11 cellular contexts compared by ENCODE assay signal in the genomic region with DNA sequence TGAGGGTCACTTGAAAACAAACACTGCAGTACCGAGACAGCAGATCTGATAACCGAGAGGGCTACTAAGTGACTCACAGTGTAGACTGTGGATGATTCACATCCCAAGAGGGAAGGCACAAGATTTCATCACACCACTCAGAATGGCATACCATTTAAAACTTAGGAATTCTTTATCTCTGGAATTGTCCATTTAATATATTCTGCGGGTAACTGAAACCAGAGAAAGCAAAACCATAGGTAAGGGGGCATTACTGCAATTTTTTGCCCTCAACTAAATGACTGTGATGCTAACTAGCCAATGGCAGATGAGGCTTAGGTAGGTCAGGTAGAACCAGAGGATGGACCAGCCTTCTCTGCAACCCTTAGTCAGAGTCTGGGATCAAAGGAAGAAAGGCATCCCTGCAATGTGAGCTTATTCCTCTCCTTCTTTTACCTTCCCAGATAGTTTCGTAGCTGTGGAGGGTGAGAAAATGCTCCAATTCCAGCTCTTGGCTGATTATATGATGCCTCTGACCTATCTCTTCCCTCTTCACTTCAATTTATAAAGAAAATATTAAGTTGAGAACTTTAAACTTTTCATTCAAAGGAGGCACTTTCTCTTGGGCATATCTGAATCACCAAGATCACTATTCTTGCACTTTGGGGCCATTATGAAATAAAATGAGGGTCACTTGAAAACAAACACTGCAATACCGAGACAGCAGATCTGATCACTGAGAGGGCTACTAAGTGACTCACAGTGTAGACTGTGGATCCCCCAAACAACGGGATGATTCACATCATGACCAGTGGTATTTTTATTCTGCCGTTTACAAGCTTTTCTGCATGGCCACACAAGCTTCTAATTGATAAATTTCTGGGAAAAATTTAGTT. TPM values are rescaled to one million over a fixed set of nuclear protein-coding genes. Genes with fewer than 3 reads are reported as not detected.
DNase-seq lines count a peak whose midpoint lies in the region; ATAC-seq, FAIRE-seq and TF ChIP-seq lines count a peak whose summit lies in the region.
"Had no signal": no experiment of that assay in that cellular context is flagged by ENCODE, and none has a peak within 500 bp of the region (broad histone marks: within the 10 kb centered on the region; RNA-seq: fewer than 3 reads in every experiment).

No MANE protein-coding gene starts in this region.

- H3K27ac Mint-ChIP-seq in effector memory CD8-positive, alpha-beta T cell, result no peak overlapping the region
- H3K27ac Mint-ChIP-seq: activated naive CD4-positive, alpha-beta T cell treated with anti-CD3 and anti-CD28 coated beads, Interleukin-2, amount 50 U/mL, for 72 hours had no signal

- no peak overlapping the region for H3K4me3 Mint-ChIP-seq in effector memory CD8-positive, alpha-beta T cell

- H3F3A ChIP-seq in SK-N-SH (replicated peaks; ENCODE audit: insufficient read depth), result peaks cover 40% of the 10 kb centered on the region

- H4K20me1 ChIP-seq in SK-N-SH (ENCODE audit: insufficient read depth), result no peaks in the 10 kb centered on the region

- H3K4me1 ChIP-seq in SK-N-SH (ENCODE audit: control insufficient read depth in 1 of 2, insufficient read depth in 2 of 2, low read depth in 1 of 2, low read length in 1 of 2), result peaks cover 4 to 21% of the 10 kb centered on the region in 2 experiments
- peaks cover 5 to 24% (median 6%) of the 10 kb centered on the region in 3 donors for H3K4me1 ChIP-seq in pancreas

- H3K4me2 ChIP-seq in SK-N-SH, result peak overlapping the region; percentile 67

- CTCF ChIA-PET in SK-N-SH (lab: Yijun Ruan, JAX), result interaction anchor here (1.5 kb wide), 1 partner anchor 67 kb away, joined by 5 read pairs; no protein-coding TSS in a partner anchor

- H3K9me3 ChIP-seq in SK-N-SH (no peaks in the 10 kb centered on the region), pancreas (no peaks in the 10 kb centered on the region)

- POLR2A ChIA-PET in SK-N-SH (lab: Yijun Ruan, JAX), result no interaction called here

- TF ChIP-seq RAD21 in SK-N-SH (IDR thresholded peaks at IDR 0.05; ENCODE audit: low read length), result no peak

- ATAC-seq in pancreas, result peak in 3 of 4 donors; percentile 55 to 82 (median 64)
- no peak for ATAC-seq in effector memory CD8-positive, alpha-beta T cell (replicated peaks)

- 9% methylated on average over 7 of the region's 7 CpGs for WGBS in SK-N-SH (ENCODE audit: low lambda C conversion rate)
- 76 to 82% methylated on average over 7 of the region's 7 CpGs for WGBS in pancreas, 2 donors

- TF ChIP-seq CTCF in SK-N-SH (IDR thresholded peaks at IDR 0.05) (no peak), pancreas (IDR thresholded peaks at IDR 0.05) (no peak)

- H3K27ac ChIP-seq in SK-N-SH (ENCODE audit: low read depth in 2 of 2, low read length in 1 of 2) (peak overlapping the region; percentile 64 to 97; a peak in 3 of 4 replicates), pancreas (peak overlapping the region in 2 of 4 donors; percentile 33 to 50)
- H3K27ac ChIP-seq: WERI-Rb-1 had no signal

- H3K4me3 ChIP-seq in SK-N-SH (ENCODE audit: low read depth in 2 of 2, low read length in 1 of 2) (peak overlapping the region; percentile 17 to 42; a peak in 3 of 4 replicates), pancreas (no peak overlapping the region), H7 (ENCODE audit: insufficient read depth, low read depth, low read length) (no peak overlapping the region)

- FAIRE-seq in pancreas (lab: Jason Lieb, UNC), result no peak

- peak overlapping the region; percentile 4; the same call in 1 of the 2 replicates for H2AFZ ChIP-seq in SK-N-SH (ENCODE audit: low read depth)

- intact Hi-C loops in pancreas (cut with DNase I), result no loop called here

- peaks cover 50 to 54% of the 10 kb centered on the region in 2 donors for H3K27me3 Mint-ChIP-seq in effector memory CD8-positive, alpha-beta T cell

- peak overlapping the region; percentile 61 for H3K9ac ChIP-seq in SK-N-SH

- no peaks in the 10 kb centered on the region for H3K4me1 Mint-ChIP-seq in effector memory CD8-positive, alpha-beta T cell (ENCODE audit: low read depth in 2 of 2)

- peak in 1 of 2 experiments; percentile 91; a peak in 2 of 4 replicates for TF ChIP-seq EP300 in SK-N-SH (IDR thresholded peaks at IDR 0.05; ENCODE audit: borderline replicate concordance in 1 of 2, low read depth in 1 of 2, low read length in 1 of 2)

- DNase-seq in H4 (ENCODE audit: low spot score) (peak; percentile 83), SK-N-SH (no peak), fibroblast of peridontal ligament (ENCODE audit: extremely low read depth) (peak; percentile 73), pancreas (no peak), H7 (no peak), NCI-H1417 treated with DMSO at 0.1 percent for 48 hours (lab: John Stamatoyannopoulos, UW) (no peak), DMS 273 treated with DMSO at 0.1 percent for 48 hours (lab: John Stamatoyannopoulos, UW) (no peak)
- DNase-seq in effector memory CD8-positive, alpha-beta T cell, result no peak
- DNase-seq: hypothalamus, WERI-Rb-1 had no signal

- H3K36me3 ChIP-seq in SK-N-SH (replicated peaks in 1 of 2; ENCODE audit: control insufficient read depth in 1 of 2, insufficient read depth in 2 of 2, low read length in 1 of 2) (no peaks in the 10 kb centered on the region), pancreas (no peaks in the 10 kb centered on the region), H7 (replicated peaks; ENCODE audit: control insufficient read depth, insufficient read depth, low read length) (no peaks in the 10 kb centered on the region)
- H3K36me3 ChIP-seq: WERI-Rb-1 had no signal

- no peaks in the 10 kb centered on the region for H3K27me3 ChIP-seq in SK-N-SH (ENCODE audit: insufficient read depth)
- H3K27me3 ChIP-seq in pancreas, result no peaks in the 10 kb centered on the region
- H3K27me3 ChIP-seq in H7 (ENCODE audit: control insufficient read depth, insufficient read depth, low read length), result no peaks in the 10 kb centered on the region

- no peaks in the 10 kb centered on the region for H3K79me2 ChIP-seq in SK-N-SH (ENCODE audit: insufficient read depth)

- H3K36me3 Mint-ChIP-seq in effector memory CD8-positive, alpha-beta T cell (ENCODE audit: insufficient read depth), result no peaks in the 10 kb centered on the region
- H3K36me3 Mint-ChIP-seq: activated naive CD4-positive, alpha-beta T cell treated with anti-CD3 and anti-CD28 coated beads, Interleukin-2, amount 50 U/mL, for 72 hours had no signal

- no peaks in the 10 kb centered on the region for H3K9me2 ChIP-seq in SK-N-SH

- H3K9me3 Mint-ChIP-seq in effector memory CD8-positive, alpha-beta T cell, result no peaks in the 10 kb centered on the region
- H3K9me3 Mint-ChIP-seq: activated naive CD4-positive, alpha-beta T cell treated with anti-CD3 and anti-CD28 coated beads, Interleukin-2, amount 50 U/mL, for 72 hours had no signal

TF ChIP-seq in SK-N-SH, 30 proteins besides CTCF, POLR2A, EP300 and RAD21 (continues in another document):
- TF ChIP-seq, protein P1, sequence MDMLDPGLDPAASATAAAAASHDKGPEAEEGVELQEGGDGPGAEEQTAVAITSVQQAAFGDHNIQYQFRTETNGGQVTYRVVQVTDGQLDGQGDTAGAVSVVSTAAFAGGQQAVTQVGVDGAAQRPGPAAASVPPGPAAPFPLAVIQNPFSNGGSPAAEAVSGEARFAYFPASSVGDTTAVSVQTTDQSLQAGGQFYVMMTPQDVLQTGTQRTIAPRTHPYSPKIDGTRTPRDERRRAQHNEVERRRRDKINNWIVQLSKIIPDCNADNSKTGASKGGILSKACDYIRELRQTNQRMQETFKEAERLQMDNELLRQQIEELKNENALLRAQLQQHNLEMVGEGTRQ (IDR thresholded peaks at IDR 0.05; ENCODE audit: borderline replicate concordance, low read depth, low read length), result no peak
- no peak for TF ChIP-seq SIN3A (IDR thresholded peaks at IDR 0.05; ENCODE audit: borderline replicate concordance, low read depth, low read length)

RNA-seq across cellular contexts. Expression of gene ART4, which starts 6.8 kb away (rescaled TPM):
- not detected in 2 replicates for total RNA-seq in H4 (2014; rRNA removed; shearing (Covaris generic))
- polyA plus RNA-seq in SK-N-SH (2012; rRNA removed) (not detected in 2 replicates), pancreas (under 1 TPM; 0.38 to 0.63 TPM)
- 0.01 TPM in 2 replicates for polyA plus RNA-seq in SK-N-SH (2012; cell fraction: cytosol; rRNA removed)
- polyA plus RNA-seq in SK-N-SH (2012; cell fraction: nucleus; rRNA removed), result 0.01 TPM in 1 of 2 replicates, not detected in the other
- 1 to 10 TPM in 3 of 6 donors, under 1 TPM in 3; 0.25 to 7.2 (median 1.1) TPM for total RNA-seq in pancreas
- not detected in 2 replicates for total RNA-seq in H7 (2014; rRNA removed; shearing (Covaris generic))
- total RNA-seq: activated naive CD4-positive, alpha-beta T cell treated with anti-CD3 and anti-CD28 coated beads, Interleukin-2, amount 50 U/mL, for 72 hours had no signal

RNA-seq across cellular contexts. Expression of gene SMCO3, which starts 22.6 kb away (rescaled TPM):
- total RNA-seq in H4 (2014; rRNA removed; shearing (Covaris generic)), result not detected in 2 replicates
- 0.03 and 0.18 TPM in 2 replicates for polyA plus RNA-seq in SK-N-SH (2012; rRNA removed)
- 0.14 and 0.18 TPM in 2 replicates for polyA plus RNA-seq in SK-N-SH (2012; cell fraction: cytosol; rRNA removed)
- polyA plus RNA-seq in SK-N-SH (2012; cell fraction: nucleus; rRNA removed), result 0.08 and 0.14 TPM in 2 replicates
- under 1 TPM in 3 of 6 donors, not detected in 3; 0.12 to 0.19 (median 0.15) TPM for total RNA-seq in pancreas
- polyA plus RNA-seq in pancreas, result under 1 TPM; 0.21 to 0.30 TPM
- not detected in 2 replicates for total RNA-seq in H7 (2014; rRNA removed; shearing (Covaris generic))
- total RNA-seq: activated naive CD4-positive, alpha-beta T cell treated with anti-CD3 and anti-CD28 coated beads, Interleukin-2, amount 50 U/mL, for 72 hours had no signal

RNA-seq across cellular contexts. Expression of gene C12orf60, which starts 33.1 kb away (rescaled TPM):
- 1.2 and 2.8 TPM in 2 replicates for total RNA-seq in H4 (2014; rRNA removed; shearing (Covaris generic))
- polyA plus RNA-seq in SK-N-SH (2012; rRNA removed), result 0.87 and 1.0 TPM in 2 replicates
- polyA plus RNA-seq in SK-N-SH (2012; cell fraction: cytosol; rRNA removed), result 1.1 and 1.5 TPM in 2 replicates
- polyA plus RNA-seq in SK-N-SH (2012; cell fraction: nucleus; rRNA removed), result 1.7 and 1.9 TPM in 2 replicates
- 1 to 10 TPM in 1 of 6 donors, under 1 TPM in 5; 0.28 to 1.0 (median 0.54) TPM for total RNA-seq in pancreas
- polyA plus RNA-seq in pancreas, result under 1 TPM; 0.72 to 0.89 TPM
- total RNA-seq in H7 (2014; rRNA removed; shearing (Covaris generic)), result 1.7 and 3.0 TPM in 2 replicates

RNA-seq across cellular contexts. Expression of gene WBP11, which starts 33.3 kb away (rescaled TPM):
- total RNA-seq in H4 (2014; rRNA removed; shearing (Covaris generic)), result 21.3 and 35.5 TPM in 2 replicates
- 14.7 and 18.7 TPM in 2 replicates for polyA plus RNA-seq in SK-N-SH (2012; rRNA removed)
- 19.0 and 19.9 TPM in 2 replicates for polyA plus RNA-seq in SK-N-SH (2012; cell fraction: cytosol; rRNA removed)
- 8.6 and 18.0 TPM in 2 replicates for polyA plus RNA-seq in SK-N-SH (2012; cell fraction: nucleus; rRNA removed)
- total RNA-seq in pancreas, result 10 to 100 TPM; 12.5 to 28.5 (median 23.2) TPM
- 10 to 100 TPM in 1 of 2 donors, 1 to 10 TPM in 1; 7.9 to 14.6 TPM for polyA plus RNA-seq in pancreas
- total RNA-seq in H7 (2014; rRNA removed; shearing (Covaris generic)), result 31.7 and 33.8 TPM in 2 replicates

RNA-seq across cellular contexts. Expression of gene MGP, which starts 49.1 kb away (rescaled TPM):
- 40.0 and 42.8 TPM in 2 replicates for total RNA-seq in H4 (2014; rRNA removed; shearing (Covaris generic))
- polyA plus RNA-seq in SK-N-SH (2012; rRNA removed), result 76.2 and 109 TPM in 2 replicates
- 103 and 113 TPM in 2 replicates for polyA plus RNA-seq in SK-N-SH (2012; cell fraction: cytosol; rRNA removed)
- 41.9 and 53.5 TPM in 2 replicates for polyA plus RNA-seq in SK-N-SH (2012; cell fraction: nucleus; rRNA removed)
- 100 to 1,000 TPM in 2 of 6 donors, 10 to 100 TPM in 4; 30.3 to 179 (median 57.9) TPM for total RNA-seq in pancreas
- polyA plus RNA-seq in pancreas, result 100 to 1,000 TPM in 1 of 2 donors, 10 to 100 TPM in 1; 75.6 to 112 TPM
- total RNA-seq in H7 (2014; rRNA removed; shearing (Covaris generic)), result not detected in 2 replicates

Comparison
In these comparisons a context has a peak if more than half of its experiments do, and no peak if none do; other contexts are left out.
1. DNase-seq: peak in H4 (single experiment) and fibroblast of peridontal ligament (single experiment); none in SK-N-SH (single experiment), pancreas (0 of 6), H7 (single experiment), NCI-H1417 treated with DMSO at 0.1 percent for 48 hours (single experiment), DMS 273 treated with DMSO at 0.1 percent for 48 hours (single experiment) and effector memory CD8-positive, alpha-beta T cell (0 of 3).
2. H3K4me3 ChIP-seq: peak in SK-N-SH (2 of 2); none in pancreas (0 of 4) and H7 (single experiment).